24 cellular contexts compared by ENCODE assay signal in genomic region chr3:174198199-174198598, GRCh38.
DNase-seq lines count a peak whose midpoint lies in the region; ATAC-seq, FAIRE-seq and TF ChIP-seq lines count a peak whose summit lies in the region.
"Had no signal": no experiment of that assay in that cellular context is flagged by ENCODE, and none has a peak within 500 bp of the region (broad histone marks: within the 10 kb centered on the region; RNA-seq: fewer than 3 reads in every experiment).

No MANE protein-coding gene starts in this region.

- no peak overlapping the region for H2BK5ac ChIP-seq in IMR-90 (ENCODE audit: low read depth, low read length, poor library complexity, severe bottlenecking)

- no peak overlapping the region for H3K23ac ChIP-seq in IMR-90 (ENCODE audit: low read depth, low read length)

- no peak overlapping the region for H4K91ac ChIP-seq in IMR-90 (ENCODE audit: insufficient read depth, low read depth, low read length)

- H4K5ac ChIP-seq in IMR-90 (ENCODE audit: low read depth, low read length) = no peak overlapping the region

- no peaks in the 10 kb centered on the region for H3K79me1 ChIP-seq in IMR-90 (ENCODE audit: low read depth in 1 of 2, low read length in 2 of 2)

- H2AK9ac ChIP-seq in IMR-90 (replicated peaks; ENCODE audit: low read depth, low read length, poor library complexity) = no peak overlapping the region

- peak; percentile 87 for ATAC-seq in IMR-90 (ENCODE audit: low read depth)
- no peak for ATAC-seq in HG02763 (IDR thresholded peaks at IDR 0.05; ENCODE audit: unreplicated experiment)
- ATAC-seq: gastrocnemius medialis, lower lobe of right lung had no signal

- H3K4me3 ChIP-seq in IMR-90 (ENCODE audit: insufficient read depth, low read depth, low read length) (no peak overlapping the region), bronchial epithelial cell (ENCODE audit: low read depth, low read length) (no peak overlapping the region)
- H3K4me3 ChIP-seq: cardiac muscle cell, gastrocnemius medialis, lower lobe of right lung, smooth muscle cell, testis had no signal

- intact Hi-C loops in IMR-90 (cut with micrococcal nuclease) = loop anchor here (5.0 to 10.0 kb wide), 2 partner anchors 244 to 613 kb away; no protein-coding TSS in a partner anchor

- POLR2A ChIA-PET in IMR-90 (lab: Charles Lee; ENCODE audit: unreplicated experiment) = no interaction called here

- TF ChIP-seq RAD21 in IMR-90 (IDR thresholded peaks at IDR 0.05; ENCODE audit: low read length) = no peak

- H3K36me3 ChIP-seq in IMR-90 (ENCODE audit: control insufficient read depth, insufficient read depth, low read length) (no peaks in the 10 kb centered on the region), bronchial epithelial cell (ENCODE audit: control insufficient read depth, insufficient read depth, low read length) (no peaks in the 10 kb centered on the region)
- H3K36me3 ChIP-seq: cardiac muscle cell, gastrocnemius medialis, lower lobe of right lung had no signal

- no peak overlapping the region; the same call in 1 of the 2 replicates for H3K27ac ChIP-seq in IMR-90 (ENCODE audit: insufficient read depth, low read length)
- H3K27ac ChIP-seq: cardiac muscle cell, gastrocnemius medialis, lower lobe of right lung, RWPE1, testis had no signal

- H3K18ac ChIP-seq in IMR-90 (ENCODE audit: low read depth, low read length) = no peak overlapping the region

- no peak overlapping the region for H2BK20ac ChIP-seq in IMR-90 (ENCODE audit: low read depth, low read length)

- H4K8ac ChIP-seq in IMR-90 (ENCODE audit: low read depth in 2 of 2, low read length in 2 of 2) = no peak overlapping the region

- no peak overlapping the region for H3K9ac ChIP-seq in IMR-90 (ENCODE audit: low read depth, low read length)
- H3K9ac ChIP-seq: SK-N-SH had no signal

- no TSS peak for BruUV-seq in IMR-90 (replicated peaks; lab: Mats Ljungman, UMichigan)

- no CpG with 5 or more reads among the region's 1 CpG for WGBS in IMR-90 (ENCODE audit: extremely low coverage in 2 of 2, insufficient read length in 1 of 2), 2 experiments

- no peaks in the 10 kb centered on the region for H4K20me1 ChIP-seq in IMR-90 (ENCODE audit: insufficient read depth, low read length)

- H3K4me1 ChIP-seq in IMR-90 (ENCODE audit: control insufficient read depth, insufficient read depth, low read length) = peaks cover 7% of the 10 kb centered on the region
- H3K4me1 ChIP-seq: gastrocnemius medialis, lower lobe of right lung, testis had no signal

- H3K27me3 ChIP-seq in IMR-90 (ENCODE audit: control insufficient read depth, insufficient read depth, low read length) = no peaks in the 10 kb centered on the region
- no peaks in the 10 kb centered on the region for H3K27me3 ChIP-seq in bronchial epithelial cell (ENCODE audit: control insufficient read depth, insufficient read depth, low read length)
- H3K27me3 ChIP-seq: cardiac muscle cell, gastrocnemius medialis, testis had no signal

- no peak overlapping the region for H3K14ac ChIP-seq in IMR-90 (replicated peaks; ENCODE audit: low read depth, low read length)

- no peak for TF ChIP-seq POLR2A in IMR-90 (IDR thresholded peaks at IDR 0.05; ENCODE audit: low read depth, low read length)

- H2BK120ac ChIP-seq in IMR-90 (ENCODE audit: low read depth, low read length) = no peak overlapping the region

- H3K9me3 ChIP-seq in IMR-90 (ENCODE audit: control insufficient read depth, insufficient read depth, low read length) = no peaks in the 10 kb centered on the region
- H3K9me3 ChIP-seq: gastrocnemius medialis, lower lobe of right lung, testis had no signal

- H3K9me1 ChIP-seq in IMR-90 (ENCODE audit: insufficient read depth, low read length) = no peaks in the 10 kb centered on the region

- no peak for FAIRE-seq in bronchial epithelial cell (lab: Jason Lieb, UNC)
- FAIRE-seq: endometrium, islet of Langerhans had no signal

- no peak overlapping the region for H2BK15ac ChIP-seq in IMR-90 (ENCODE audit: low read depth, low read length)

- CTCF ChIA-PET in IMR-90 (lab: Yijun Ruan, JAX) = no interaction called here

- dilution Hi-C loops in IMR-90 (cut with HindIII; ENCODE audit: low sequenced_read_pairs, unreplicated experiment) = no loop called here

- DNase-seq in COR-L47 (lab: John Stamatoyannopoulos, UW) (peak; percentile 55), IMR-90 (peak; percentile 95), bronchial epithelial cell (ENCODE audit: low read depth) (peak; percentile 1), iris pigment epithelial cell (ENCODE audit: low read depth) (peak; percentile 70), putamen (ENCODE audit: low spot score) (no peak), kidney glomerular epithelial cell (lab: John Stamatoyannopoulos, UW) (no peak)
- no peak for DNase-seq in activated CD8-positive, alpha-beta memory T cell treated with anti-CD3 and anti-CD28 coated beads, Interleukin-2, amount 50 U/mL, for 4 hours
- DNase-seq: activated CD4-positive, alpha-beta T cell treated with anti-CD3 and anti-CD28 coated beads, Interleukin-2, amount 50 U/mL, for 48 hours; activated naive CD8-positive, alpha-beta T cell treated with anti-CD3 and anti-CD28 coated beads, Interleukin-2, amount 10 ng/mL, durations not matched to agents 7 days and 5 days; CD4-positive, CD25-positive, alpha-beta regulatory T cell; gastrocnemius medialis; hypothalamus; lower lobe of right lung; NCI-H524; SK-N-SH; stimulated activated CD4-positive, alpha-beta T cell treated with anti-CD3 and anti-CD28 coated beads, Interleukin-4, amount 100 ng/mL, for 1 hour; stimulated activated naive CD4-positive, alpha-beta T cell; testis had no signal

- no peak overlapping the region for H3K4me2 ChIP-seq in IMR-90 (ENCODE audit: low read depth, low read length)
- H3K4me2 ChIP-seq: SK-N-SH, smooth muscle cell had no signal

- no peak overlapping the region for H3K4ac ChIP-seq in IMR-90 (ENCODE audit: low read depth, low read length)

- TF ChIP-seq CTCF in IMR-90 (conservative IDR thresholded peaks at IDR 0.05; ENCODE audit: low read depth, low read length) (no peak), bronchial epithelial cell (IDR thresholded peaks at IDR 0.05; ENCODE audit: insufficient read depth, low read length, severe bottlenecking) (no peak)

- no peak overlapping the region for H2AK5ac ChIP-seq in IMR-90 (ENCODE audit: low read depth, low read length)

- H3K56ac ChIP-seq in IMR-90 (ENCODE audit: extremely low read depth, insufficient read depth, low read length) = no peak overlapping the region

- in situ Hi-C loops in IMR-90 (cut with MboI; ENCODE audit: low sequenced_read_pairs) = no loop called here

- H2AFZ ChIP-seq in IMR-90 (replicated peaks; ENCODE audit: low read length, poor library complexity) = no peak overlapping the region

TF ChIP-seq in IMR-90, 13 proteins besides CTCF, POLR2A, EP300 and RAD21:
- TF ChIP-seq, protein P1, sequence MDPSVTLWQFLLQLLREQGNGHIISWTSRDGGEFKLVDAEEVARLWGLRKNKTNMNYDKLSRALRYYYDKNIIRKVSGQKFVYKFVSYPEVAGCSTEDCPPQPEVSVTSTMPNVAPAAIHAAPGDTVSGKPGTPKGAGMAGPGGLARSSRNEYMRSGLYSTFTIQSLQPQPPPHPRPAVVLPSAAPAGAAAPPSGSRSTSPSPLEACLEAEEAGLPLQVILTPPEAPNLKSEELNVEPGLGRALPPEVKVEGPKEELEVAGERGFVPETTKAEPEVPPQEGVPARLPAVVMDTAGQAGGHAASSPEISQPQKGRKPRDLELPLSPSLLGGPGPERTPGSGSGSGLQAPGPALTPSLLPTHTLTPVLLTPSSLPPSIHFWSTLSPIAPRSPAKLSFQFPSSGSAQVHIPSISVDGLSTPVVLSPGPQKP (IDR thresholded peaks at IDR 0.05; ENCODE audit: borderline replicate concordance, low read depth, low read length) = no peak
- no peak for TF ChIP-seq MAZ (IDR thresholded peaks at IDR 0.05; ENCODE audit: borderline replicate concordance, low read depth, low read length)
- 0 out of 2 replicates have a peak, but pooled peaks have one; percentile 30 for TF ChIP-seq BHLHE40 (IDR thresholded peaks at IDR 0.05; ENCODE audit: low read depth, low read length)
- TF ChIP-seq FOS (IDR thresholded peaks at IDR 0.05; ENCODE audit: low read depth, low read length) = peak; percentile 46; the same call in 1 of the 2 replicates
- peak; percentile 35; the same call in 1 of the 2 replicates for TF ChIP-seq CEBPB (IDR thresholded peaks at IDR 0.05; ENCODE audit: low read depth, low read length)
TF ChIP-seq in IMR-90: peak in this region for 3.

Comparison
In these comparisons a context has a peak if more than half of its experiments do, and no peak if none do; other contexts are left out.
1. DNase-seq: peak in COR-L47 (single experiment), IMR-90 (single experiment), bronchial epithelial cell (single experiment) and iris pigment epithelial cell (single experiment); none in putamen (single experiment), kidney glomerular epithelial cell (single experiment) and activated CD8-positive, alpha-beta memory T cell treated with anti-CD3 and anti-CD28 coated beads, Interleukin-2, amount 50 U/mL, for 4 hours (single experiment).